8 cellular contexts compared by ENCODE assay signal in the genomic region with DNA sequence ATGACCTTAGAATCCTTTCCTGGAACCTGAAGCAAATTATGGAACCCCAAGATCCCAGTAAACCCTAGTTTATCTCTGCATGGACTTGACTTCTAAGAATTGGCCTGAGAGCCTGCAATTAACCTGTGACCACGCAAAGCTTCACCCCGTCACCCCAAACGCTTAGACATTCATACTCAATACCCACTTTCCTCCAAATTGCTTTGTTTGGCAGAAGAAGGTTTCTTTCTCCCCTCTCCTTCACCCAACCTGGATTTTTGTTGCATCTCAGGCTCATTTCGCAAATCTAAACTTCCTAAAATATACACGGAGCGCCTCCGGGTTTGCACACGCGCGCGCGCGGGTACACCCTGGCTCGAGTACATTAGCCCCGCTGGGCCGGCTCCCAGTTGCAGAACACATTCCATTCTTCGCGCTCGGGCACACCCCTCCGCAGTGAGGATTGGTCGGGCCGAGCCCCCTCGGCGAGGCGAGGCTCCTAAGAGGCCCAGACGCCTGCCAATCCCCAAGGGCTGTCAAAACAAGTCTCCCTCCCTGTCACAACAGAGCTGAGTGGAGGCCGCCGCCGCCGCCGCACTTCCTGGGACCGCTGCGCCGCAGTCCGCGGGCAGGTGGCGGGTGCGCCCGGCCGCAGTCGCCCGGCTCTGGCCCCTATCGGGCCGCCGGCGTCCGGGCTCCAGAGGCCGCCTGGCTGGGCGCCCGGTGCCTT. TPM values are rescaled to one million over a fixed set of nuclear protein-coding genes. Genes with fewer than 3 reads are reported as not detected.
DNase-seq lines count a peak whose midpoint lies in the region; ATAC-seq and TF ChIP-seq lines count a peak whose summit lies in the region.

A gene (plus strand): TSS at position 545 of the 709 bp plus-strand sequence.

- no peaks in the 10 kb centered on the region for H3K36me3 Mint-ChIP-seq in T-helper 1 cell treated with Interleukin-12 subunit alpha and Interleukin-12 subunit beta and Interleukin-4 antibody, amounts not matched to agents 30 μg/mL and 1 μg/mL, for 36 hours (ENCODE audit: low read depth)
- H3K36me3 Mint-ChIP-seq in type B pancreatic cell: no peaks in the 10 kb centered on the region

- peak within 1 kb of the TSS; percentile 92 for H3K4me3 Mint-ChIP-seq in T-helper 1 cell treated with Interleukin-12 subunit alpha and Interleukin-12 subunit beta and Interleukin-4 antibody, amounts not matched to agents 30 μg/mL and 1 μg/mL, for 36 hours
- H3K4me3 Mint-ChIP-seq in type B pancreatic cell: peak within 1 kb of the TSS; percentile 91

- ATAC-seq in HG02763 (IDR thresholded peaks at IDR 0.05; ENCODE audit: unreplicated experiment): peak; percentile 100
- ATAC-seq in left cardiac atrium: peak; percentile 96 to 98

- H3K4me3 ChIP-seq in GM12875 (ENCODE audit: low read depth, low read length): peak within 1 kb of the TSS; percentile 67

- TF ChIP-seq CTCF in GM12875 (IDR thresholded peaks at IDR 0.05; ENCODE audit: borderline replicate concordance, insufficient read depth, low read depth, low read length) (no peak), type B pancreatic cell (conservative IDR thresholded peaks at IDR 0.05) (no peak)

- peaks cover 29% of the 10 kb centered on the region for H3K4me1 Mint-ChIP-seq in T-helper 1 cell treated with Interleukin-12 subunit alpha and Interleukin-12 subunit beta and Interleukin-4 antibody, amounts not matched to agents 30 μg/mL and 1 μg/mL, for 36 hours (ENCODE audit: low read depth)
- H3K4me1 Mint-ChIP-seq in type B pancreatic cell (ENCODE audit: unreplicated experiment): peaks cover 14% of the 10 kb centered on the region

- peak within 1 kb of the TSS; percentile 64 for H3K27ac Mint-ChIP-seq in T-helper 1 cell treated with Interleukin-12 subunit alpha and Interleukin-12 subunit beta and Interleukin-4 antibody, amounts not matched to agents 30 μg/mL and 1 μg/mL, for 36 hours
- no peak within 1 kb of the TSS for H3K27ac Mint-ChIP-seq in type B pancreatic cell

- H3K27me3 Mint-ChIP-seq in T-helper 1 cell treated with Interleukin-12 subunit alpha and Interleukin-12 subunit beta and Interleukin-4 antibody, amounts not matched to agents 30 μg/mL and 1 μg/mL, for 36 hours (ENCODE audit: low read depth): peaks cover 39% of the 10 kb centered on the region
- H3K27me3 Mint-ChIP-seq in type B pancreatic cell: peaks cover 67% of the 10 kb centered on the region

- intact Hi-C loops in left cardiac atrium (cut with DNase I): loop anchor here (5.0 to 10.0 kb wide), 3 partner anchors 81 to 493 kb away; no protein-coding TSS in a partner anchor
- intact Hi-C loops in posterior cingulate gyrus (cut with DNase I): loop anchor here (1.0 to 5.0 kb wide), 2 partner anchors 323 to 492 kb away; no protein-coding TSS in a partner anchor

- peak; percentile 80 to 93 (median 86) for DNase-seq in NCI-H1417 (lab: John Stamatoyannopoulos, UW)
- DNase-seq in amygdala (lab: John Stamatoyannopoulos, UW): peak; percentile 68 to 98 (median 92)
- DNase-seq in left cardiac atrium: peak; percentile 94
- DNase-seq in posterior cingulate gyrus: peak; percentile 94 to 99 (median 96)
- DNase-seq in type B pancreatic cell (ENCODE audit: extremely low spot score, unreplicated experiment): peak; percentile 89

- H3K9me3 Mint-ChIP-seq in T-helper 1 cell treated with Interleukin-12 subunit alpha and Interleukin-12 subunit beta and Interleukin-4 antibody, amounts not matched to agents 30 μg/mL and 1 μg/mL, for 36 hours: no peaks in the 10 kb centered on the region
- no peaks in the 10 kb centered on the region for H3K9me3 Mint-ChIP-seq in type B pancreatic cell

RNA-seq across cellular contexts. Expression of the gene that starts here (rescaled TPM):
- total RNA-seq in left cardiac atrium (10 to 100 TPM; 17.7 to 19.1 TPM), type B pancreatic cell (ENCODE audit: low replicate concordance) (2.0 and 4.4 TPM in 2 replicates)

Comparison
In these comparisons a context has a peak if more than half of its experiments do, and no peak if none do; other contexts are left out.
1. Peak in every context shown above with its lines: DNase-seq, ATAC-seq and H3K4me3 ChIP-seq.